Comparison of ENCODE assay signal across 17 cellular contexts in the genomic region with DNA sequence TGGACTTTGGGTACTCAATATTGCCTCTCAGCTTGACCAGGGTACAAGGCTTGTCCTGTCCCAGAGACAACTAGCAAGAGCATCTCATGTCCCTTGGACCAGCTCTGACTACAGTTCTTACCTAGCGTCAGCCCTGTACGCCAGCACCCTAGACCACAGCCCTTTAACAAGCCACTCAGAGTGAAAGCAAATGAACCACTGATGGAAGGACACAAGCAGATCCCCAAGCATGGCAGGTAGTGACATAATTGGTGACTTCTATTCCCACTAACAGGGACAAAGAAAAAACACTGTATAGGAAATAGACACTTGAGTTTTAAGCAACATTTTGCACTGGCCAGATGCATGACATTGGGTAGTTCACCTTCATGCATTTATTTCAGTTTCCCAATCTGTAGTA. TPM values are rescaled to one million over a fixed set of nuclear protein-coding genes. Genes with fewer than 3 reads are reported as not detected.
DNase-seq lines count a peak whose midpoint lies in the region; ATAC-seq and TF ChIP-seq lines count a peak whose summit lies in the region.
"Had no signal": no experiment of that assay in that cellular context is flagged by ENCODE, and none has a peak within 500 bp of the region (broad histone marks: within the 10 kb centered on the region; RNA-seq: fewer than 3 reads in every experiment).

No MANE protein-coding gene starts in this region.

- H3K79me2 ChIP-seq in smooth muscle cell (ENCODE audit: low read depth) = no peaks in the 10 kb centered on the region

- no peaks in the 10 kb centered on the region for H3K36me3 Mint-ChIP-seq in activated CD8-positive, alpha-beta memory T cell treated with anti-CD3 and anti-CD28 coated beads, Interleukin-2, amount 10 ng/mL, durations not matched to agents 7 days and 5 days

- no peak overlapping the region for H2AFZ ChIP-seq in smooth muscle cell (ENCODE audit: low read depth)

- no peaks in the 10 kb centered on the region for H4K20me1 ChIP-seq in smooth muscle cell (ENCODE audit: low read depth)

- TF ChIP-seq CTCF in smooth muscle cell (IDR thresholded peaks at IDR 0.05; ENCODE audit: borderline replicate concordance, insufficient read depth, poor library complexity, severe bottlenecking) = no peak

- peaks cover 13% of the 10 kb centered on the region for H3K27me3 Mint-ChIP-seq in activated CD8-positive, alpha-beta memory T cell treated with anti-CD3 and anti-CD28 coated beads, Interleukin-2, amount 10 ng/mL, durations not matched to agents 7 days and 5 days

- 95% methylated on average over 2 of the region's 2 CpGs for WGBS in smooth muscle cell (ENCODE audit: low lambda C conversion rate)

- ATAC-seq in activated CD8-positive, alpha-beta memory T cell treated with anti-CD3 and anti-CD28 coated beads, Interleukin-2, amount 10 ng/mL, durations not matched to agents 7 days and 5 days = peak; percentile 76
- ATAC-seq in GM21619 (IDR thresholded peaks at IDR 0.05; ENCODE audit: unreplicated experiment) = peak; percentile 82
- peak; percentile 65 for ATAC-seq in HG03108 (IDR thresholded peaks at IDR 0.05; ENCODE audit: unreplicated experiment)
- peak; percentile 55 for ATAC-seq in stimulated activated naive CD8-positive, alpha-beta T cell treated with anti-CD3 and anti-CD28 coated beads, Interleukin-15, Interleukin-2, amounts not matched to agents 100 U/mL and 50 U/mL, for 24 hours
- ATAC-seq: pancreas had no signal

- H3K27ac ChIP-seq in smooth muscle cell (ENCODE audit: low read depth) = no peak overlapping the region
- H3K27ac ChIP-seq: pancreas, thoracic aorta had no signal

- peaks cover 11% of the 10 kb centered on the region for H3K4me1 Mint-ChIP-seq in activated CD8-positive, alpha-beta memory T cell treated with anti-CD3 and anti-CD28 coated beads, Interleukin-2, amount 10 ng/mL, durations not matched to agents 7 days and 5 days

- H3F3A ChIP-seq in smooth muscle cell (ENCODE audit: low read depth) = no peaks in the 10 kb centered on the region

- H3K36me3 ChIP-seq in smooth muscle cell (ENCODE audit: low read depth) = no peaks in the 10 kb centered on the region
- H3K36me3 ChIP-seq: pancreas, thoracic aorta had no signal

- no peak overlapping the region for H3K27ac Mint-ChIP-seq in activated CD8-positive, alpha-beta memory T cell treated with anti-CD3 and anti-CD28 coated beads, Interleukin-2, amount 10 ng/mL, durations not matched to agents 7 days and 5 days
- H3K27ac Mint-ChIP-seq: CD4-positive, alpha-beta T cell had no signal

- peak; percentile 53 for DNase-seq in activated CD8-positive, alpha-beta memory T cell treated with anti-CD3 and anti-CD28 coated beads, Interleukin-2, amount 10 ng/mL, durations not matched to agents 7 days and 5 days
- no peak for DNase-seq in activated CD8-positive, alpha-beta memory T cell treated with anti-CD3 and anti-CD28 coated beads, Interleukin-2, amount 50 U/mL, for 4 hours
- DNase-seq in stimulated activated naive CD8-positive, alpha-beta T cell treated with anti-CD3 and anti-CD28 coated beads, Interleukin-15, Interleukin-2, amounts not matched to agents 100 U/mL and 50 U/mL, for 24 hours = no peak
- no peak for DNase-seq in superior temporal gyrus (ENCODE audit: extremely low spot score)
- no peak for DNase-seq in activated effector memory CD4-positive, alpha-beta T cell treated with anti-CD3 and anti-CD28 coated beads, Interleukin-2, amount 50 U/mL, for 16 hours
- DNase-seq in smooth muscle cell (lab: John Stamatoyannopoulos, UW; ENCODE audit: unreplicated experiment) = no peak
- DNase-seq: 8988T; activated CD4-positive, alpha-beta T cell treated with anti-CD3 and anti-CD28 coated beads, Interleukin-2, amount 50 U/mL, for 4 hours; activated naive CD4-positive, alpha-beta T cell treated with Interleukin-2 at 50 U/mL for 16 hours; CD4-positive, alpha-beta T cell; EL; NK-92 treated with Interleukin-12 subunit alpha and Interleukin-12 subunit beta, amount 100 ng/mL, for 24 hours; pancreas; SIG-M5 had no signal

- no peaks in the 10 kb centered on the region for H3K4me1 ChIP-seq in smooth muscle cell (ENCODE audit: low read depth)
- H3K4me1 ChIP-seq: pancreas had no signal

- H3K9me3 Mint-ChIP-seq in activated CD8-positive, alpha-beta memory T cell treated with anti-CD3 and anti-CD28 coated beads, Interleukin-2, amount 10 ng/mL, durations not matched to agents 7 days and 5 days (ENCODE audit: low read depth) = no peaks in the 10 kb centered on the region
- H3K9me3 Mint-ChIP-seq: CD4-positive, alpha-beta T cell had no signal

- no peak overlapping the region for H3K4me3 ChIP-seq in smooth muscle cell
- H3K4me3 ChIP-seq: pancreas, thoracic aorta had no signal

- no peak overlapping the region for H3K9ac ChIP-seq in smooth muscle cell (ENCODE audit: low read depth)

- no peak overlapping the region for H3K4me2 ChIP-seq in smooth muscle cell

- no peaks in the 10 kb centered on the region for H3K27me3 ChIP-seq in smooth muscle cell (ENCODE audit: low read depth)
- H3K27me3 ChIP-seq: pancreas had no signal

- CTCF ChIA-PET in activated CD8-positive, alpha-beta memory T cell treated with anti-CD3 and anti-CD28 coated beads, Interleukin-2, amount 10 ng/mL, durations not matched to agents 7 days and 5 days (lab: Charles Lee) = interaction anchor here (0.9 kb wide), 1 partner anchor 175 kb away, joined by 3 read pairs; no protein-coding TSS in a partner anchor

- H3K9me3 ChIP-seq in smooth muscle cell (replicated peaks; ENCODE audit: low read depth) = no peaks in the 10 kb centered on the region
- H3K9me3 ChIP-seq: pancreas, thoracic aorta had no signal

- H3K4me3 Mint-ChIP-seq in activated CD8-positive, alpha-beta memory T cell treated with anti-CD3 and anti-CD28 coated beads, Interleukin-2, amount 10 ng/mL, durations not matched to agents 7 days and 5 days = no peak overlapping the region
- H3K4me3 Mint-ChIP-seq: CD4-positive, alpha-beta T cell had no signal

RNA-seq across cellular contexts. Expression of a gene that starts 8.8 kb away (rescaled TPM):
- 10 to 100 TPM; 19.8 to 20.9 TPM for total RNA-seq in activated CD8-positive, alpha-beta memory T cell treated with anti-CD3 and anti-CD28 coated beads, Interleukin-2, amount 10 ng/mL, durations not matched to agents 7 days and 5 days
- total RNA-seq in smooth muscle cell = 15.9 and 27.7 TPM in 2 replicates
- 9.2 and 9.4 TPM in 2 replicates for polyA plus RNA-seq in smooth muscle cell
